ENCODE assay signal across 1 cellular context in the genomic region with DNA sequence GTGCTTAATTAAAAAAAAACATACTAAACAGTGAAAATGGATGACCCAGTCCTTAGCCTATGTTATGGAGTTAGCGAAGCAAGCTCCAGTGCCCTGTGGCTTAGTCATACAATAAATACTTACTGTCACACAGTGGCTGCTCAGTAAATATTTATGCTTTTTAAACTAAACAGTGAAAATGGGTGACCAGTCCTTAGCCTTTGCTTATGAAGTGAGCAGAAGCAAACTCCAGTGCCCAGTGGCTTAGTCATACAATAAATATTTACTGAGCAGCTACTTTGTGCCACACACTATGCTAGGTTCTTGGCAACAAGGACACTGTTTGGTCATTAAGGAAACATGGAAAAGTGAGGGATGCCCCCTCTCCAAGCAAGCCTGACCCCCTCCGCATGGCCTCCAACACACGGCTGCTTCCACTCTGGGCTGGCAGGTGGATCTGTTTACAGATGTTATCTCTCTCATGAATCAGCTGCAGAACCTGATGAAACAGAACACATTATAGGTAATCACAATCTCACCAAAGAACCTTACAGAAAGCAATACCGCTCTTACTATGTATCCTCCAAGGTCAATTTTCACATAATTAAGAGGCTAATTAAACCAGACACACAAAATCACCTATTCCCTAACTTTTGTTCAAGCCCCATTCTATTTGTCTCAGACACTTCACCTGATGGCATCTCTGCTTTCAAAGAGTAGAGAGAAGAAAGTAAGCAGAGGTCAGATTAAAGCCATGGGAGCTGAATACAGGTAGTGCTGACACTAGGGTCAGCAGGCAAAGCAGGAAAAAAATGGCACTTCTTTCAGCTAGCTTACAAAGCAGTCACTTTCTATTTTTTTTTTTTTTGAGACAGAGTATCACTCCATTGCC.
TF ChIP-seq lines count a peak whose summit lies in the region.

No MANE protein-coding gene starts in this region.

TF ChIP-seq in SK-N-SH treated with all-trans-retinoic acid at 6 μM for 48 hours, 23 proteins besides CTCF, POLR2A, EP300 and RAD21 (continued from another document):
- TF ChIP-seq, protein P1, sequence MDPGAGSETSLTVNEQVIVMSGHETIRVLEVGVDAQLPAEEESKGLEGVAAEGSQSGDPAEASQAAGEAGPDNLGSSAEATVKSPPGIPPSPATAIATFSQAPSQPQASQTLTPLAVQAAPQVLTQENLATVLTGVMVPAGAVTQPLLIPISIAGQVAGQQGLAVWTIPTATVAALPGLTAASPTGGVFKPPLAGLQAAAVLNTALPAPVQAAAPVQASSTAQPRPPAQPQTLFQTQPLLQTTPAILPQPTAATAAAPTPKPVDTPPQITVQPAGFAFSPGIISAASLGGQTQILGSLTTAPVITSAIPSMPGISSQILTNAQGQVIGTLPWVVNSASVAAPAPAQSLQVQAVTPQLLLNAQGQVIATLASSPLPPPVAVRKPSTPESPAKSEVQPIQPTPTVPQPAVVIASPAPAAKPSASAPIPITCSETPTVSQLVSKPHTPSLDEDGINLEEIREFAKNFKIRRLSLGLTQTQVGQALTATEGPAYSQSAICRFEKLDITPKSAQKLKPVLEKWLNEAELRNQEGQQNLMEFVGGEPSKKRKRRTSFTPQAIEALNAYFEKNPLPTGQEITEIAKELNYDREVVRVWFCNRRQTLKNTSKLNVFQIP (CRISPR knock-in tag; IDR thresholded peaks at IDR 0.05; ENCODE audit: borderline replicate concordance, low read depth): no peak
- TF ChIP-seq ZFP3 (CRISPR knock-in tag; IDR thresholded peaks at IDR 0.05) (no peak), TSHZ2 (CRISPR knock-in tag; IDR thresholded peaks at IDR 0.05) (no peak), PATZ1 (CRISPR knock-in tag; IDR thresholded peaks at IDR 0.05; ENCODE audit: borderline replicate concordance) (no peak), ZC3H10 (CRISPR knock-in tag; IDR thresholded peaks at IDR 0.05) (no peak), ISL1 (CRISPR knock-in tag; IDR thresholded peaks at IDR 0.05) (no peak), ARNTL (CRISPR knock-in tag; IDR thresholded peaks at IDR 0.05; ENCODE audit: borderline replicate concordance, low read depth) (no peak), GLIS3 (CRISPR knock-in tag; IDR thresholded peaks at IDR 0.05) (no peak), ESRRG (CRISPR knock-in tag; IDR thresholded peaks at IDR 0.05) (no peak)
TF ChIP-seq in SK-N-SH treated with all-trans-retinoic acid at 6 μM for 48 hours: peak in this region for 0.
